In genomic region chr6:69232506-69233194, GRCh38 we compare ENCODE assay signal across 8 cellular contexts.
DNase-seq lines count a peak whose midpoint lies in the region; ATAC-seq, FAIRE-seq and TF ChIP-seq lines count a peak whose summit lies in the region.

No MANE protein-coding gene starts in this region.

- BruUV-seq in GM12878 (replicated peaks; lab: Mats Ljungman, UMichigan): no TSS peak

- POLR2A ChIA-PET in GM12878 (lab: Charles Lee): no interaction called here

- H2AFZ ChIP-seq in GM12878 (ENCODE audit: control insufficient read depth, low read depth, low read length): no peak overlapping the region

- TF ChIP-seq POLR2A in GM12878 (IDR thresholded peaks at IDR 0.05; ENCODE audit: low read depth, low read length): no peak

- no peaks in the 10 kb centered on the region for H3K27me3 ChIP-seq in GM12878 (replicated peaks in 1 of 2; ENCODE audit: control insufficient read depth in 2 of 2, insufficient read depth in 2 of 2, low read length in 1 of 2)
- no peaks in the 10 kb centered on the region for H3K27me3 ChIP-seq in small intestine (ENCODE audit: control insufficient read depth in 2 of 2, insufficient read depth in 2 of 2, low read length in 2 of 2)

- peak; percentile 70 for DNase-seq in D341Med (ENCODE audit: low spot score)
- peak; percentile 37 for DNase-seq in RPMI7951 (ENCODE audit: low read depth)
- DNase-seq in GM12878 (ENCODE audit: low read depth, low spot score): no peak
- DNase-seq in iPS DF 19.7 (ENCODE audit: low read depth, low spot score): peak; percentile 52
- peak; percentile 59 for DNase-seq in small intestine
- no peak for DNase-seq in HT-29 (ENCODE audit: low spot score)

- no peaks in the 10 kb centered on the region for H3K4me1 ChIP-seq in GM12878 (ENCODE audit: control insufficient read depth, insufficient read depth, low read length)
- H3K4me1 ChIP-seq in small intestine (ENCODE audit: control insufficient read depth in 2 of 2, insufficient read depth in 1 of 2, low read depth in 1 of 2, low read length in 1 of 2): no peaks in the 10 kb centered on the region

- FAIRE-seq in GM12878 (lab: Jason Lieb, UNC): no peak
- FAIRE-seq in small intestine (lab: Jason Lieb, UNC): no peak

- CTCF ChIA-PET in GM12878 (lab: Yijun Ruan, JAX): no interaction called here

- H3K36me3 ChIP-seq in GM12878 (ENCODE audit: control insufficient read depth in 2 of 2, insufficient read depth in 2 of 2, low read length in 1 of 2) (no peaks in the 10 kb centered on the region), small intestine (ENCODE audit: control insufficient read depth in 2 of 2, insufficient read depth in 2 of 2, low read length in 2 of 2) (no peaks in the 10 kb centered on the region)

- RAD21 ChIA-PET in GM12878 (lab: Charles Lee; ENCODE audit: unreplicated experiment): no interaction called here

- H3K4me2 ChIP-seq in GM12878 (ENCODE audit: control insufficient read depth, insufficient read depth): no peak overlapping the region

- H3K4me3 ChIP-seq in GM12878 (no peak overlapping the region), small intestine (ENCODE audit: low read depth in 1 of 2, low read length in 2 of 2) (no peak overlapping the region)

- intact Hi-C loops in GM12878 (cut with micrococcal nuclease; ENCODE audit: unreplicated experiment): no loop called here

- TF ChIP-seq CTCF in GM12878 (IDR thresholded peaks at IDR 0.05 in 2 of 3, conservative IDR thresholded peaks at IDR 0.05 in 1 of 3; ENCODE audit: control insufficient read depth in 2 of 3, extremely low read depth in 1 of 3, insufficient read depth in 1 of 3, low read depth in 3 of 3, low read length in 3 of 3): no peak

- in situ Hi-C loops in GM12878 (cut with MboI): no loop called here

- H3K27ac ChIP-seq in GM12878 (ENCODE audit: control insufficient read depth, insufficient read depth): no peak overlapping the region
- H3K27ac ChIP-seq in small intestine (ENCODE audit: low read depth in 1 of 2, low read length in 1 of 2): no peak overlapping the region

- no peak for TF ChIP-seq EP300 in GM12878 (IDR thresholded peaks at IDR 0.05; ENCODE audit: borderline replicate concordance in 1 of 2, control insufficient read depth in 1 of 2, low read depth in 2 of 2, low read length in 2 of 2)

- TF ChIP-seq RAD21 in GM12878 (IDR thresholded peaks at IDR 0.05; ENCODE audit: insufficient read depth, low read depth, low read length): no peak

- 16% methylated on average over 24 of the region's 24 CpGs for WGBS in GM12878 (ENCODE audit: insufficient coverage, insufficient replicate concordance, low lambda C conversion rate, missing lambda C conversion rate)
- WGBS in small intestine, 3 donors: 5 to 7% (median 7%) methylated on average over 24 of the region's 24 CpGs

- no peaks in the 10 kb centered on the region for H3K79me2 ChIP-seq in GM12878 (ENCODE audit: control insufficient read depth, insufficient read depth, low read length)

- H4K20me1 ChIP-seq in GM12878 (ENCODE audit: control insufficient read depth, insufficient read depth): no peaks in the 10 kb centered on the region

- peak; percentile 62 for ATAC-seq in GM21360 (IDR thresholded peaks at IDR 0.05; ENCODE audit: unreplicated experiment)
- peak; percentile 87 for ATAC-seq in HG03565 (IDR thresholded peaks at IDR 0.05; ENCODE audit: unreplicated experiment)
- ATAC-seq in GM12878: peak; percentile 94

- no peak overlapping the region for H3K9ac ChIP-seq in GM12878 (ENCODE audit: control insufficient read depth, insufficient read depth, low read length)

- SMC1A ChIA-PET in GM12878 (lab: Charles Lee; ENCODE audit: uncharacterized antibody, unreplicated experiment): no interaction called here

- H3K9me3 ChIP-seq in GM12878 (replicated peaks; ENCODE audit: control insufficient read depth, insufficient read depth, low read length): no peaks in the 10 kb centered on the region
- no peaks in the 10 kb centered on the region for H3K9me3 ChIP-seq in small intestine (ENCODE audit: control insufficient read depth, low read depth)

TF ChIP-seq in GM12878, 131 proteins besides CTCF, POLR2A, EP300 and RAD21 (continues in another document):
- TF ChIP-seq IRF3 (IDR thresholded peaks at IDR 0.05) (no peak), ZNF24 (IDR thresholded peaks at IDR 0.05) (no peak), SIN3A (IDR thresholded peaks at IDR 0.05; ENCODE audit: low read depth, low read length) (peak; percentile 71; the same call in 1 of the 2 replicates), ZNF384 (IDR thresholded peaks at IDR 0.05; ENCODE audit: borderline replicate concordance, low read depth, low read length) (no peak), POU2F2 (IDR thresholded peaks at IDR 0.05; ENCODE audit: borderline replicate concordance, low read depth, low read length) (no peak), RELA (IDR thresholded peaks at IDR 0.05; ENCODE audit: borderline replicate concordance, partially characterized antibody) (no peak), YBX1 (IDR thresholded peaks at IDR 0.05) (no peak), NR2F1 (conservative IDR thresholded peaks at IDR 0.05) (no peak), ZZZ3 (IDR thresholded peaks at IDR 0.05; ENCODE audit: control insufficient read depth, insufficient read length, low read depth) (no peak), RBBP5 (conservative IDR thresholded peaks at IDR 0.05) (no peak), POLR2AphosphoS5 (IDR thresholded peaks at IDR 0.05; ENCODE audit: low read length) (no peak), SUZ12 (IDR thresholded peaks at IDR 0.05; ENCODE audit: unreplicated experiment) (no peak), BMI1 (IDR thresholded peaks at IDR 0.05; ENCODE audit: borderline replicate concordance) (no peak), CBX5 (IDR thresholded peaks at IDR 0.05; ENCODE audit: low read depth) (peak; percentile 66; the same call in 1 of the 2 replicates), PBX3 (IDR thresholded peaks at IDR 0.05; ENCODE audit: insufficient replicate concordance, low read depth, low read length) (no peak), E2F4 (IDR thresholded peaks at IDR 0.05; ENCODE audit: low read depth, low read length) (no peak), SMAD1 (IDR thresholded peaks at IDR 0.05; ENCODE audit: low read depth, partially characterized antibody) (no peak), CREM (IDR thresholded peaks at IDR 0.05; ENCODE audit: low read depth) (no peak), ETV6 (conservative IDR thresholded peaks at IDR 0.05 in 1 of 2, IDR thresholded peaks at IDR 0.05 in 1 of 2; ENCODE audit: borderline replicate concordance in 1 of 2, low read depth in 1 of 2) (no peak), HDAC2 (IDR thresholded peaks at IDR 0.05) (no peak), ZNF207 (IDR thresholded peaks at IDR 0.05; ENCODE audit: borderline replicate concordance) (no peak), NFIC (IDR thresholded peaks at IDR 0.05; ENCODE audit: low read depth, low read length) (no peak), MAX (IDR thresholded peaks at IDR 0.05; ENCODE audit: low read depth, low read length) (peak; percentile 68; the same call in 1 of the 2 replicates)

Comparison
In these comparisons a context has a peak if more than half of its experiments do, and no peak if none do; other contexts are left out.
1. DNase-seq: peak in D341Med (single experiment), RPMI7951 (single experiment), iPS DF 19.7 (single experiment) and small intestine (single experiment); none in GM12878 (single experiment) and HT-29 (single experiment).
2. Peak in every context shown above with its lines, with median percentiles within 50 percentile points of each other: ATAC-seq.